8 cellular contexts compared by ENCODE assay signal in the genomic region with DNA sequence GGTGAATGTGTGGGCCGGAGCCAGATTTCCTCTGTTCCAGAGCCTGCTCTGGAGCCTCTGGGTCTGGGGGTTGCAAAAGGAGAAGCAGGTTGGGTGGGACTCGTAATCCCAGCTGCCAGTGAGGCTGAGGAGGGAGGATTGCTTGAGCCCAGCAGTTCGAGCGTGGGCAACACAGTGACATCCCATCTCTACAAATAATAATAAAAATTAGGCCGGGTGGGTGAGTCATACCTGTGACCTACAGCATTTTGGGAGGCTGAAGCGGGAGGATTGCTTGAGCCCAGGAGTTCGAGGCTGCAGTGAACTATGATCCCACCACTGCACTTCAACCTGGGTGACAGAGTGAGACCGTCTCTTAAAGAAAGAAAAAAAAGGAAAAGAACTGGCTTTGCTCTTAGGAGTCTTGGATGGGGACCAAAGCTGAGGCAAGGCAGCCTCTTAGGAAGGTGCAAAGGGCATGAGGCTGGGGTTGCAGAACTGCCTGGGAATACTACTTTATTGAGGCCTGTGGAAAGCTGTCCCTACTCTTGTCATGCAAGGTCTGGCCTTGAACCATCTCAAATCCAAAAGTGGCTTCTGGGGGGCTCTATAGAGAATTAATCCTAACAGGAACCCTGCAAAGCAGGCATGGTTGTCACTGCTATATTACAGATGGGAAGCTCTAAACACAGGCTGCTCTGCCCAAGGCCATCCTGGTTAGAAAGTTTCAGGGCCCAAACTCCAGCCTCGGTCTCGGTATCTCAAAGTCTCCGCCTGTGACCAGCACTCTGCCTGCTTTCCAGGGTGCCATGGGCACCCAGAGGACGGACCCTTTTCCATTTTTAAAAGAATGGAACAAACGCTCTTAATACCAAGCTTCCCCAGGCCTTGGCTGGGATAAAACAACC. TPM values are rescaled to one million over a fixed set of nuclear protein-coding genes. Genes with fewer than 3 reads are reported as not detected.
DNase-seq lines count a peak whose midpoint lies in the region; ATAC-seq and FAIRE-seq lines count a peak whose summit lies in the region.

No MANE protein-coding gene starts in this region.

- ATAC-seq in HG03378 (IDR thresholded peaks at IDR 0.05; ENCODE audit: unreplicated experiment) (peak; percentile 12), right cardiac atrium (peak; percentile 10 to 19)

- H3K36me3 ChIP-seq in small intestine (ENCODE audit: control insufficient read depth in 2 of 2, insufficient read depth in 2 of 2, low read length in 2 of 2) = no peaks in the 10 kb centered on the region

- H3K4me1 ChIP-seq in right cardiac atrium (ENCODE audit: control insufficient read depth, insufficient read depth, low read length) (peaks cover 3% of the 10 kb centered on the region), small intestine (ENCODE audit: control insufficient read depth in 2 of 2, insufficient read depth in 1 of 2, low read depth in 1 of 2, low read length in 1 of 2) (peaks cover 0 to 16% of the 10 kb centered on the region in 2 donors)

- FAIRE-seq in small intestine (lab: Jason Lieb, UNC) = no peak

- intact Hi-C loops in right cardiac atrium (cut with DNase I) = loop anchor here in 3 of 4 donors (1.0 to 10.0 kb wide), 5 partner anchors 19 to 106 kb away; partner anchors contain the start of gene PLEKHF1 (in 2 of the 3)

- no peaks in the 10 kb centered on the region for H3K27me3 ChIP-seq in right cardiac atrium (ENCODE audit: control insufficient read depth, insufficient read depth)
- no peaks in the 10 kb centered on the region for H3K27me3 ChIP-seq in small intestine (ENCODE audit: control insufficient read depth in 2 of 2, insufficient read depth in 2 of 2, low read length in 2 of 2)

- no peaks in the 10 kb centered on the region for H3K9me3 ChIP-seq in right cardiac atrium (ENCODE audit: control insufficient read depth, low read length)
- no peaks in the 10 kb centered on the region for H3K9me3 ChIP-seq in small intestine (ENCODE audit: control insufficient read depth, low read depth)

- H3K27ac ChIP-seq in right cardiac atrium (ENCODE audit: low read length) (peak overlapping the region; percentile 85), small intestine (ENCODE audit: low read depth in 1 of 2, low read length in 1 of 2) (peak overlapping the region; percentile 94 to 98)

- peak; percentile 7 for DNase-seq in NCI-H2171 treated with DMSO at 0.1 percent for 48 hours (lab: John Stamatoyannopoulos, UW)
- no peak for DNase-seq in NCI-H2171 (lab: John Stamatoyannopoulos, UW)
- DNase-seq in activated naive CD4-positive, alpha-beta T cell treated with anti-CD3 and anti-CD28 coated beads, Interleukin-2, amount 50 U/mL, for 16 hours = peak; percentile 17
- DNase-seq in right cardiac atrium = no peak
- DNase-seq in small intestine = peak; percentile 85
- no peak for DNase-seq in GM19238 (ENCODE audit: insufficient read length, low spot score)
- DNase-seq in foreskin melanocyte = no peak

- H3K4me3 ChIP-seq in right cardiac atrium (ENCODE audit: low read length) (peak overlapping the region; percentile 98), small intestine (ENCODE audit: low read depth in 1 of 2, low read length in 2 of 2) (peak overlapping the region; percentile 72 to 93)

- WGBS in right cardiac atrium = 28% methylated on average over 13 of the region's 13 CpGs
- 10 to 24% (median 12%) methylated on average over 13 of the region's 13 CpGs for WGBS in small intestine, 3 donors

RNA-seq across cellular contexts. Expression of gene C19orf12, which starts 0.9 kb away (rescaled TPM):
- total RNA-seq in right cardiac atrium = 10 to 100 TPM; 40.6 to 48.2 (median 43.5) TPM
- polyA plus RNA-seq in right cardiac atrium (37.3 TPM), small intestine (10 to 100 TPM; 19.0 to 26.2 (median 20.0) TPM)

RNA-seq across cellular contexts. Expression of gene PLEKHF1, which starts 50.7 kb away (rescaled TPM):
- total RNA-seq in right cardiac atrium = 10 to 100 TPM; 25.1 to 44.1 (median 31.0) TPM
- polyA plus RNA-seq in right cardiac atrium = 40.6 TPM
- polyA plus RNA-seq in small intestine = 10 to 100 TPM in 2 of 3 donors, 1 to 10 TPM in 1; 2.2 to 12.2 (median 12.0) TPM

Comparison
In these comparisons a context has a peak if more than half of its experiments do, and no peak if none do; other contexts are left out.
1. DNase-seq: peak in NCI-H2171 treated with DMSO at 0.1 percent for 48 hours (single experiment), activated naive CD4-positive, alpha-beta T cell treated with anti-CD3 and anti-CD28 coated beads, Interleukin-2, amount 50 U/mL, for 16 hours (single experiment) and small intestine (single experiment); none in NCI-H2171 (single experiment), right cardiac atrium (0 of 3), GM19238 (single experiment) and foreskin melanocyte (single experiment).